ENCODE assay signal across 20 cellular contexts in the genomic region with DNA sequence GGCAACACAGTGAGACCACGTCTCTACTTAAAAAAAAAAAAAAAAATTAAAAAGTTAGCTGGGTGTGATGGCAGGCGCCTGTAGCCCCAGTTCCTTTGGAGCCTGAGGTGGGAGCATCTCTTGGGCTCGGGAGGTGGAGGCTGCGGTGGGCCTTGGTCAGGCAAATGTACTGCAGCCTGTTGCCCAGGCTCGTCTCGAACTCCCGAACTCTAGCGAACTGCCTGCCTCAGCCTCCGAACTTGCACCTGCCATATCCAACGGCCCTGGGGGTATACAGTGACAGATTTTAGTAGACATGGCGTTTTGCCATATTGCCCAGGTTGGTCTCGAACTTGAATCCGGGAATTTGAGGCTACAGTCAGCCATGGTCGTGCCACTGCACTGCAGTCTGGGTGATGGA.
"Had no signal": no experiment of that assay in that cellular context is flagged by ENCODE, and none has a peak within 500 bp of the region (broad histone marks: within the 10 kb centered on the region; RNA-seq: fewer than 3 reads in every experiment).

No MANE protein-coding gene starts in this region.

- H3K36me3 Mint-ChIP-seq: immature natural killer cell had no signal

- H3K27me3 ChIP-seq: transverse colon, uterus had no signal

- H3K4me3 ChIP-seq: uterus had no signal

- H3K9me3 Mint-ChIP-seq: effector memory CD8-positive, alpha-beta T cell; naive thymus-derived CD8-positive, alpha-beta T cell; stimulated activated naive B cell treated with anti-CD40 and anti-IgM and Interleukin-4, amounts not matched to agents 10 μg/mL and 1 μg/mL and 100 μg/mL, for 72 hours; stimulated activated naive CD8-positive, alpha-beta T cell treated with anti-CD3 and anti-CD28 coated beads, Interleukin-15, Interleukin-2, amounts not matched to agents 100 ng/mL and 50 ng/mL, for 24 hours had no signal

- H3K36me3 ChIP-seq: esophagus squamous epithelium, heart right ventricle, lower lobe of right lung, prostate gland, sigmoid colon, thoracic aorta, transverse colon, upper lobe of right lung, uterus had no signal

- DNase-seq: cortex of kidney; esophagus squamous epithelium; glutamatergic neuron; heart right ventricle; islet precursor cell; left ventricle myocardium superior; lower lobe of right lung; right cardiac atrium; sigmoid colon; stimulated activated CD4-positive, alpha-beta T cell treated with anti-CD3 and anti-CD28 coated beads, Interleukin-4, amount 100 ng/mL, for 24 hours; stimulated activated naive B cell treated with anti-CD40 and anti-IgM and Interleukin-4, amounts not matched to agents 10 μg/mL and 1 μg/mL and 100 μg/mL, for 72 hours; transverse colon; upper lobe of right lung; uterus had no signal

- H3K9me3 ChIP-seq: esophagus squamous epithelium, heart right ventricle, lower lobe of right lung, prostate gland, sigmoid colon, thoracic aorta, transverse colon, upper lobe of right lung, uterus had no signal

- H3K4me1 ChIP-seq: prostate gland, upper lobe of right lung, uterus had no signal

- H3K27ac ChIP-seq: esophagus squamous epithelium, lower lobe of right lung, sigmoid colon, thoracic aorta, transverse colon, upper lobe of right lung had no signal
